ENCODE assay signal across 8 cellular contexts in genomic region chr12:103930787-103931536, GRCh38. TPM values are rescaled to one million over a fixed set of nuclear protein-coding genes. Genes with fewer than 3 reads are reported as not detected.
A peak's percentile ranks its signal among the peaks of the same experiment; 100 is the strongest.
DNase-seq lines count a peak whose midpoint lies in the region; ATAC-seq and TF ChIP-seq lines count a peak whose summit lies in the region.

No MANE protein-coding gene starts in this region.

- no peak for TF ChIP-seq EP300 in upper lobe of left lung (IDR thresholded peaks at IDR 0.05)

- TF ChIP-seq CTCF in fibroblast of pulmonary artery (IDR thresholded peaks at IDR 0.05; ENCODE audit: low read length, missing control alignments) (no peak), upper lobe of left lung (IDR thresholded peaks at IDR 0.05) (no peak)

- no peak for ATAC-seq in naive thymus-derived CD8-positive, alpha-beta T cell
- peak; percentile 0 to 15 for ATAC-seq in upper lobe of left lung (ENCODE audit: low FRiP score in 2 of 2)
- ATAC-seq in GM19324 (IDR thresholded peaks at IDR 0.05; ENCODE audit: low FRiP score, unreplicated experiment): no peak
- no peak for ATAC-seq in GM21390 (IDR thresholded peaks at IDR 0.05; ENCODE audit: unreplicated experiment)

- peaks cover 34 to 75% (median 70%) of the 10 kb centered on the region in 4 donors for H3K4me1 Mint-ChIP-seq in naive thymus-derived CD8-positive, alpha-beta T cell

- H3K36me3 Mint-ChIP-seq in naive thymus-derived CD8-positive, alpha-beta T cell: peaks cover 5 to 44% (median 26%) of the 10 kb centered on the region in 3 donors

- peaks cover 30 to 61% (median 46%) of the 10 kb centered on the region in 4 donors for H3K4me1 ChIP-seq in upper lobe of left lung

- DNase-seq in COLO668 (lab: John Stamatoyannopoulos, UW; ENCODE audit: unreplicated experiment) (peak; percentile 56), activated T-cell treated with anti-CD3 and anti-CD28 coated beads for 4 hours (peak; percentile 15), fibroblast of pulmonary artery (ENCODE audit: low read depth) (peak; percentile 36), upper lobe of left lung (peak; percentile 38 to 69)
- DNase-seq in naive thymus-derived CD8-positive, alpha-beta T cell: peak in 3 of 10 donors; percentile 4 to 24 (median 21)

- peaks cover 0 to 4% (median 0%) of the 10 kb centered on the region in 5 donors for H3K27me3 Mint-ChIP-seq in naive thymus-derived CD8-positive, alpha-beta T cell

- peak overlapping the region; percentile 97 to 100 (median 100) for H3K27ac Mint-ChIP-seq in naive thymus-derived CD8-positive, alpha-beta T cell

- POLR2A ChIA-PET in naive thymus-derived CD8-positive, alpha-beta T cell (lab: Charles Lee): interaction anchor here (1.4 to 5.3 kb wide), 10 partner anchors 12 to 1177 kb away, joined by 4 to 180 read pairs (median 8); partner anchors contain the start of genes TDG and WASHC4

- H3K27ac ChIP-seq in KOPT-K1 (ENCODE audit: low read depth, low read length, poor library complexity, severe bottlenecking) (peak overlapping the region; percentile 89), upper lobe of left lung (peak overlapping the region; percentile 84 to 92 (median 86))

- H3K36me3 ChIP-seq in KOPT-K1 (ENCODE audit: insufficient read depth, low read length) (peaks cover 48% of the 10 kb centered on the region), upper lobe of left lung (peaks cover 6 to 38% (median 23%) of the 10 kb centered on the region in 4 donors)

- H3K9me3 ChIP-seq in KOPT-K1 (ENCODE audit: insufficient read depth, low read length, poor library complexity, severe bottlenecking) (no peaks in the 10 kb centered on the region), upper lobe of left lung (no peaks in the 10 kb centered on the region)

- peak overlapping the region; percentile 85 for H3K4me3 ChIP-seq in fibroblast of pulmonary artery (replicated peaks; ENCODE audit: low read depth, low read length)
- H3K4me3 ChIP-seq in upper lobe of left lung: peak overlapping the region; percentile 63 to 93 (median 82)

- no peaks in the 10 kb centered on the region for H3K27me3 ChIP-seq in upper lobe of left lung

- H3K9me3 Mint-ChIP-seq in naive thymus-derived CD8-positive, alpha-beta T cell: no peaks in the 10 kb centered on the region

- no peak for TF ChIP-seq POLR2A in upper lobe of left lung (IDR thresholded peaks at IDR 0.05)

- 0% methylated on average over 24 of the region's 32 CpGs for WGBS in upper lobe of left lung, 2 donors

- H3K4me3 Mint-ChIP-seq in naive thymus-derived CD8-positive, alpha-beta T cell: peak overlapping the region; percentile 83 to 98 (median 94)

RNA-seq across cellular contexts. Expression of gene HSP90B1, which starts 0.8 kb away (rescaled TPM):
- 100 to 1,000 TPM; 279 to 297 TPM for total RNA-seq in naive thymus-derived CD8-positive, alpha-beta T cell
- 100 to 1,000 TPM; 174 to 223 (median 206) TPM for polyA plus RNA-seq in naive thymus-derived CD8-positive, alpha-beta T cell
- 100 to 1,000 TPM; 164 to 743 (median 287) TPM for total RNA-seq in upper lobe of left lung

RNA-seq across cellular contexts. Expression of gene TDG, which starts 34.7 kb away (rescaled TPM):
- total RNA-seq in naive thymus-derived CD8-positive, alpha-beta T cell: 10 to 100 TPM; 35.3 to 38.5 TPM
- polyA plus RNA-seq in naive thymus-derived CD8-positive, alpha-beta T cell: 10 to 100 TPM; 19.0 to 21.4 (median 20.0) TPM
- total RNA-seq in upper lobe of left lung: 10 to 100 TPM; 14.8 to 24.5 (median 17.4) TPM

Comparison
In these comparisons a context has a peak if more than half of its experiments do, and no peak if none do; other contexts are left out.
1. ATAC-seq: peak in upper lobe of left lung (2 of 2); none in naive thymus-derived CD8-positive, alpha-beta T cell (0 of 2), GM19324 (single experiment) and GM21390 (single experiment).